ENCODE assay signal across 12 cellular contexts in the genomic region with DNA sequence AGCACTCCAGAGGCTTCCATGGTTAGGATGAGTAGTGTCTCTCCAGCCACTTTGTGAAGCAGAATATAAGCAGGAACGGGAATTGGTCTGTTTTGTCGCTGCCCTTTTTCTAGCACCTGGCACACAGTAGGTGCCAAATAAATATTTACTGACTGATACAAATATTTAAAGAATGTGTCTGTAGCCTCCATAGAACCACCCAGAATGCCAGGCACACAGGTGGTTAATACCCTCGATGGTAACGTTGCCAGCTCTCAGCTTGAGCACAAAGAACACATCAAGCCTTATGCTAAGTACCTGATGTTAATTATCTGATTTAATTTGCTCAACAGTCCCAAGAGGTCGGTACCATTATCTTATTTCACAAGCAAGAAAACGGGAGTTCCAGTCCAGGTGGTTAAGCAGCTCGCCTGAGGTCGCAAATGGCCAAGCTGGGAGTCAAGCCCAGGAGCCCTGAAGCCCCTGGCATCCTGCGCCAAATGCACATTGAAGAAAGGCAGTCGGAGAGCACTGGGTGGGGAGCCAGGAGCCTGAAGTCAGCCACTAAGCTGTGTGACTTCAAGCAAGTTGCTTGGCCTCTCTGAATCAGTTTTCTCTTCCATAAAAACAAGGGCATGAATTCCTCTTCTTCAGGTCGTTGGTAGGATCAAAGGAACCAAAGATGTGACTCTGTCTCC. TPM values are rescaled to one million over a fixed set of nuclear protein-coding genes. Genes with fewer than 3 reads are reported as not detected.
A peak's percentile ranks its signal among the peaks of the same experiment; 100 is the strongest.
DNase-seq lines count a peak whose midpoint lies in the region; ATAC-seq, FAIRE-seq and TF ChIP-seq lines count a peak whose summit lies in the region.
"Had no signal": no experiment of that assay in that cellular context is flagged by ENCODE, and none has a peak within 500 bp of the region (broad histone marks: within the 10 kb centered on the region; RNA-seq: fewer than 3 reads in every experiment).

No MANE protein-coding gene starts in this region.

- DNase-seq in Panc1 (ENCODE audit: low read depth, low spot score) (no peak), right cardiac atrium (no peak), psoas muscle (no peak), CD1c-positive myeloid dendritic cell (ENCODE audit: extremely low spot score) (no peak), small intestine (no peak), NCI-H2107 treated with DMSO at 0.1 percent for 48 hours (lab: John Stamatoyannopoulos, UW; ENCODE audit: unreplicated experiment) (no peak)
- DNase-seq: activated CD4-positive, alpha-beta memory T cell treated with anti-CD3 and anti-CD28 coated beads for 36 hours; glutamatergic neuron; NCI-H146; SHP77 treated with DMSO at 0.1 percent for 48 hours had no signal

- ATAC-seq in Panc1 (no peak), right cardiac atrium (no peak), psoas muscle (no peak), GM21576 (IDR thresholded peaks at IDR 0.05; ENCODE audit: unreplicated experiment) (no peak)

- H3K9ac ChIP-seq in BLaER1: peak overlapping the region; percentile 72; the same call in 1 of the 2 replicates

- intact Hi-C loops in Panc1 (cut with micrococcal nuclease; ENCODE audit: unreplicated experiment): no loop called here
- intact Hi-C loops in right cardiac atrium (cut with DNase I): no loop called here
- intact Hi-C loops in psoas muscle (cut with DNase I): no loop called here

- no peak for FAIRE-seq in small intestine (lab: Jason Lieb, UNC)

- BruUV-seq in Panc1 (replicated peaks; lab: Mats Ljungman, UMichigan): no TSS peak

- H3K27ac ChIP-seq in BLaER1 (peak overlapping the region; percentile 89), Panc1 (ENCODE audit: low read length) (peak overlapping the region; percentile 81), right cardiac atrium (ENCODE audit: low read length) (peak overlapping the region; percentile 99), psoas muscle (peak overlapping the region; percentile 87), small intestine (ENCODE audit: low read depth in 1 of 2, low read length in 1 of 2) (peak overlapping the region in 1 of 2 donors; percentile 78)

- H3K27me3 ChIP-seq in BLaER1: no peaks in the 10 kb centered on the region
- no peaks in the 10 kb centered on the region for H3K27me3 ChIP-seq in Panc1 (ENCODE audit: control insufficient read depth, insufficient read depth, low read length)
- H3K27me3 ChIP-seq in right cardiac atrium (ENCODE audit: control insufficient read depth, insufficient read depth): no peaks in the 10 kb centered on the region
- no peaks in the 10 kb centered on the region for H3K27me3 ChIP-seq in psoas muscle (ENCODE audit: insufficient read depth in 3 of 3, low read length in 2 of 3)
- H3K27me3 ChIP-seq in small intestine (ENCODE audit: control insufficient read depth in 2 of 2, insufficient read depth in 2 of 2, low read length in 2 of 2): no peaks in the 10 kb centered on the region

- in situ Hi-C loops in Panc1 (cut with HindIII; ENCODE audit: low pct_unique_long_range_greater_than_20kb, low sequenced_read_pairs): no loop called here

- TF ChIP-seq CTCF in Panc1 (IDR thresholded peaks at IDR 0.05): no peak
- no peak for TF ChIP-seq CTCF in psoas muscle (IDR thresholded peaks at IDR 0.05)

- 40% methylated on average over 11 of the region's 11 CpGs for WGBS in right cardiac atrium
- WGBS in psoas muscle, 3 donors: 28 to 44% (median 34%) methylated on average over 11 of the region's 11 CpGs
- WGBS in small intestine, 3 donors: 63 to 67% (median 64%) methylated on average over 11 of the region's 11 CpGs

- POLR2A ChIA-PET in Panc1 (lab: Charles Lee): no interaction called here

- H3K4me1 ChIP-seq in BLaER1 (peaks cover 98% of the 10 kb centered on the region), Panc1 (ENCODE audit: control insufficient read depth, insufficient read depth, low read length) (peaks cover 63% of the 10 kb centered on the region), right cardiac atrium (ENCODE audit: control insufficient read depth, insufficient read depth, low read length) (peaks cover 66% of the 10 kb centered on the region), psoas muscle (peaks cover 97% of the 10 kb centered on the region), small intestine (ENCODE audit: control insufficient read depth in 2 of 2, insufficient read depth in 1 of 2, low read depth in 1 of 2, low read length in 1 of 2) (peaks cover 7% of the 10 kb centered on the region in 2 donors)

- H3K9me3 ChIP-seq in BLaER1 (no peaks in the 10 kb centered on the region), Panc1 (ENCODE audit: control insufficient read depth, insufficient read depth, low read depth, low read length) (no peaks in the 10 kb centered on the region), right cardiac atrium (ENCODE audit: control insufficient read depth, low read length) (no peaks in the 10 kb centered on the region), psoas muscle (no peaks in the 10 kb centered on the region), small intestine (ENCODE audit: control insufficient read depth, low read depth) (no peaks in the 10 kb centered on the region)

- H4K20me1 ChIP-seq in BLaER1: no peaks in the 10 kb centered on the region

- no peak overlapping the region for H3K4me3 ChIP-seq in BLaER1
- no peak overlapping the region for H3K4me3 ChIP-seq in Panc1 (ENCODE audit: low read depth in 2 of 2, low read length in 2 of 2)
- no peak overlapping the region for H3K4me3 ChIP-seq in right cardiac atrium (ENCODE audit: low read length)
- no peak overlapping the region for H3K4me3 ChIP-seq in psoas muscle
- no peak overlapping the region for H3K4me3 ChIP-seq in small intestine (ENCODE audit: low read depth in 1 of 2, low read length in 2 of 2)

- CTCF ChIA-PET in Panc1 (lab: Charles Lee): no interaction called here

- H3K36me3 ChIP-seq in BLaER1 (no peaks in the 10 kb centered on the region), Panc1 (ENCODE audit: control insufficient read depth, insufficient read depth, low read length) (no peaks in the 10 kb centered on the region), psoas muscle (ENCODE audit: insufficient read depth in 1 of 2, low read depth in 1 of 2) (no peaks in the 10 kb centered on the region), small intestine (ENCODE audit: control insufficient read depth in 2 of 2, insufficient read depth in 2 of 2, low read length in 2 of 2) (no peaks in the 10 kb centered on the region)

- peak overlapping the region; percentile 83 for H3K4me2 ChIP-seq in BLaER1

RNA-seq across cellular contexts. Expression of a gene that starts 26.4 kb away (rescaled TPM):
- total RNA-seq in Panc1 (2021; ENCODE audit: unreplicated experiment) (171 TPM), right cardiac atrium (100 to 1,000 TPM; 320 to 659 (median 492) TPM), psoas muscle (100 to 1,000 TPM; 102 to 168 (median 135) TPM)
- polyA plus RNA-seq in Panc1 (2012; ENCODE audit: insufficient read length): 324 TPM
- polyA plus RNA-seq in right cardiac atrium (257 TPM), psoas muscle (10 to 100 TPM; 24.5 to 74.8 (median 43.8) TPM), small intestine (10 to 100 TPM in 2 of 3 donors, 1 to 10 TPM in 1; 3.6 to 82.3 (median 15.1) TPM)
